Comparison of ENCODE assay signal across 19 cellular contexts in the genomic region with DNA sequence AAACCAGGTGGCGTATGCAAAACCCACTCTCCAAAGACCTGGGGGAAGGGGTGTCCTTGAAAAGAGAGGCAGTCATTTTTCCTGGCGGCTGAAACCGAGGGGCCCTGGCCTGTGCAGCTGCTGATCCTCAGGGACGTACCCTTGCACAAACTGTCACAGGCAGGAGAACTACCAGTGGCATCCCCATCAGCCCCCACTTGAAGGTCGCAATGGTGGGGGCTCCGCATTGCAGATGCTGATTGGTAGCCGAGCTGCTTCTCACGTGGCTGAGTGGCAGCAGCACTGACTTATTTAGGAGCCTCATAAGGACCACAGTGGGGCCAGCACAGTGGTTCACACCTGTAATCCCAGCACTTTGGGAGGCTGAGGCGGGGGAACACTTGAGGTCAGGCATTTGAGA. TPM values are rescaled to one million over a fixed set of nuclear protein-coding genes. Genes with fewer than 3 reads are reported as not detected.
DNase-seq lines count a peak whose midpoint lies in the region; ATAC-seq and TF ChIP-seq lines count a peak whose summit lies in the region.
"Had no signal": no experiment of that assay in that cellular context is flagged by ENCODE, and none has a peak within 500 bp of the region (broad histone marks: within the 10 kb centered on the region; RNA-seq: fewer than 3 reads in every experiment).

No MANE protein-coding gene starts in this region.

- H3K27ac ChIP-seq in hepatocyte (peak overlapping the region; percentile 73), stomach (peak overlapping the region in 3 of 5 donors; percentile 33 to 80 (median 44))
- no peak overlapping the region for H3K27ac ChIP-seq in naive thymus-derived CD4-positive, alpha-beta T cell (ENCODE audit: low read depth, low read length)

- DNase-seq in Right ventricle myocardium inferior (ENCODE audit: missing footprints): peak; percentile 50
- DNase-seq in left cardiac atrium: no peak
- no peak for DNase-seq in hepatocyte (ENCODE audit: low spot score)
- no peak for DNase-seq in stomach
- no peak for DNase-seq in naive thymus-derived CD4-positive, alpha-beta T cell
- no peak for DNase-seq in mesothelial cell of epicardium (ENCODE audit: low spot score in 2 of 2, unreplicated experiment in 2 of 2)
- DNase-seq: 8988T, DND-41, KBM-7, MV-4-11, NCI-H1694 treated with DMSO at 0.1 percent for 48 hours, NCI-H510A, NCI-H748 treated with DMSO at 0.1 percent for 48 hours, SHP77 had no signal

- H3K4me1 Mint-ChIP-seq in naive thymus-derived CD4-positive, alpha-beta T cell: no peaks in the 10 kb centered on the region
- H3K4me1 Mint-ChIP-seq in mesothelial cell of epicardium: peaks cover 48% of the 10 kb centered on the region
- H3K4me1 Mint-ChIP-seq: CD14-positive monocyte had no signal

- peaks cover 0 to 12% (median 4%) of the 10 kb centered on the region in 5 donors for H3K36me3 Mint-ChIP-seq in naive thymus-derived CD4-positive, alpha-beta T cell
- peaks cover 3% of the 10 kb centered on the region for H3K36me3 Mint-ChIP-seq in mesothelial cell of epicardium
- H3K36me3 Mint-ChIP-seq: CD14-positive monocyte had no signal

- H3K4me3 Mint-ChIP-seq in naive thymus-derived CD4-positive, alpha-beta T cell: no peak overlapping the region
- no peak overlapping the region for H3K4me3 Mint-ChIP-seq in mesothelial cell of epicardium
- H3K4me3 Mint-ChIP-seq: CD14-positive monocyte had no signal

- no peaks in the 10 kb centered on the region for H3K79me2 ChIP-seq in hepatocyte

- intact Hi-C loops in Right ventricle myocardium inferior (cut with DNase I) (no loop called here), left cardiac atrium (cut with DNase I) (no loop called here), stomach (cut with DNase I; ENCODE audit: low total_unique reads) (no loop called here)
- intact Hi-C loops in naive thymus-derived CD4-positive, alpha-beta T cell (cut with micrococcal nuclease): no loop called here

- H3K4me1 ChIP-seq in hepatocyte (ENCODE audit: insufficient read depth) (peaks cover 57% of the 10 kb centered on the region), stomach (peaks cover 14 to 60% (median 29%) of the 10 kb centered on the region in 4 donors)
- no peaks in the 10 kb centered on the region for H3K4me1 ChIP-seq in naive thymus-derived CD4-positive, alpha-beta T cell (ENCODE audit: control insufficient read depth in 2 of 2, insufficient read depth in 2 of 2, low read length in 2 of 2)

- POLR2A ChIA-PET in naive thymus-derived CD4-positive, alpha-beta T cell (lab: Charles Lee): no interaction called here

- H2AFZ ChIP-seq in hepatocyte: no peak overlapping the region

- TF ChIP-seq EP300 in stomach (IDR thresholded peaks at IDR 0.05): no peak

- 55% methylated on average over 9 of the region's 9 CpGs for WGBS in hepatocyte (ENCODE audit: low lambda C conversion rate, missing lambda C conversion rate)
- 82 to 90% (median 84%) methylated on average over 9 of the region's 9 CpGs for WGBS in stomach, 5 donors

- no peaks in the 10 kb centered on the region for H3K9me3 ChIP-seq in hepatocyte (ENCODE audit: low read depth)
- no peaks in the 10 kb centered on the region for H3K9me3 ChIP-seq in stomach
- H3K9me3 ChIP-seq in naive thymus-derived CD4-positive, alpha-beta T cell (ENCODE audit: control insufficient read depth in 2 of 3, low read length in 3 of 3): no peaks in the 10 kb centered on the region

- no peak for TF ChIP-seq POLR2A in stomach (IDR thresholded peaks at IDR 0.05)

- H3K27me3 Mint-ChIP-seq in naive thymus-derived CD4-positive, alpha-beta T cell: peaks cover 0 to 3% (median 0%) of the 10 kb centered on the region in 5 donors
- H3K27me3 Mint-ChIP-seq in mesothelial cell of epicardium (ENCODE audit: low read depth): no peaks in the 10 kb centered on the region

- CTCF ChIA-PET in naive thymus-derived CD4-positive, alpha-beta T cell (lab: Charles Lee): no interaction called here

- no peaks in the 10 kb centered on the region for H4K20me1 ChIP-seq in hepatocyte (ENCODE audit: insufficient read depth, poor library complexity, severe bottlenecking)

- no peak overlapping the region for H3K27ac Mint-ChIP-seq in naive thymus-derived CD4-positive, alpha-beta T cell
- H3K27ac Mint-ChIP-seq in mesothelial cell of epicardium: no peak overlapping the region
- H3K27ac Mint-ChIP-seq: CD14-positive monocyte had no signal

- ATAC-seq in Right ventricle myocardium inferior (no peak), left cardiac atrium (no peak), HG03571 (IDR thresholded peaks at IDR 0.05; ENCODE audit: unreplicated experiment) (no peak), GM21423 (IDR thresholded peaks at IDR 0.05; ENCODE audit: unreplicated experiment) (no peak)
- ATAC-seq in naive thymus-derived CD4-positive, alpha-beta T cell: no peak
- ATAC-seq: HCT116 had no signal

- no peak overlapping the region for H3K4me3 ChIP-seq in hepatocyte
- H3K4me3 ChIP-seq in stomach: no peak overlapping the region
- H3K4me3 ChIP-seq in naive thymus-derived CD4-positive, alpha-beta T cell (ENCODE audit: low read length): no peak overlapping the region

- no peak overlapping the region for H3K4me2 ChIP-seq in hepatocyte

- H3K9me2 ChIP-seq in hepatocyte (replicated peaks; ENCODE audit: insufficient read depth): no peaks in the 10 kb centered on the region

- H3K36me3 ChIP-seq in hepatocyte (replicated peaks; ENCODE audit: insufficient read depth, low read depth): no peaks in the 10 kb centered on the region
- H3K36me3 ChIP-seq in stomach: no peaks in the 10 kb centered on the region
- no peaks in the 10 kb centered on the region for H3K36me3 ChIP-seq in naive thymus-derived CD4-positive, alpha-beta T cell (ENCODE audit: control insufficient read depth in 2 of 3, insufficient read depth in 3 of 3, low read length in 3 of 3)

- no peak for TF ChIP-seq CTCF in hepatocyte (IDR thresholded peaks at IDR 0.05; ENCODE audit: poor library complexity)
- no peak for TF ChIP-seq CTCF in stomach (IDR thresholded peaks at IDR 0.05)
- TF ChIP-seq CTCF in mesothelial cell of epicardium (IDR thresholded peaks at IDR 0.05; ENCODE audit: unreplicated experiment): no peak

- H3K27me3 ChIP-seq in hepatocyte (no peaks in the 10 kb centered on the region), stomach (no peaks in the 10 kb centered on the region)
- H3K27me3 ChIP-seq in naive thymus-derived CD4-positive, alpha-beta T cell (ENCODE audit: control insufficient read depth in 2 of 2, insufficient read depth in 2 of 2, low read length in 2 of 2): no peaks in the 10 kb centered on the region

- H3K9me3 Mint-ChIP-seq in naive thymus-derived CD4-positive, alpha-beta T cell: peaks cover 0 to 4% (median 0%) of the 10 kb centered on the region in 11 donors
- H3K9me3 Mint-ChIP-seq in mesothelial cell of epicardium: no peaks in the 10 kb centered on the region

RNA-seq across cellular contexts. Expression of a gene that starts 35.0 kb away (rescaled TPM):
- total RNA-seq in Right ventricle myocardium inferior (58.8 TPM), left cardiac atrium (10 to 100 TPM; 44.9 to 80.5 TPM), hepatocyte (61.2 and 62.4 TPM in 2 replicates), stomach (10 to 100 TPM; 44.6 to 93.3 (median 68.9) TPM), mesothelial cell of epicardium (68.4 to 71.3 TPM (median 70.3 TPM) in 3 replicates)
- polyA plus RNA-seq in hepatocyte (74.5 and 82.7 TPM in 2 replicates), stomach (10 to 100 TPM; 23.2 to 38.3 (median 25.7) TPM)
- total RNA-seq in naive thymus-derived CD4-positive, alpha-beta T cell: 10 to 100 TPM in 1 of 5 experiments, 1 to 10 TPM in 4; 1.4 to 15.8 (median 2.0) TPM
- under 1 TPM; 0.19 to 0.28 TPM for polyA plus RNA-seq in naive thymus-derived CD4-positive, alpha-beta T cell
- total RNA-seq: OCI-LY7 had no signal
